ENCODE assay signal across 34 cellular contexts in the genomic region with DNA sequence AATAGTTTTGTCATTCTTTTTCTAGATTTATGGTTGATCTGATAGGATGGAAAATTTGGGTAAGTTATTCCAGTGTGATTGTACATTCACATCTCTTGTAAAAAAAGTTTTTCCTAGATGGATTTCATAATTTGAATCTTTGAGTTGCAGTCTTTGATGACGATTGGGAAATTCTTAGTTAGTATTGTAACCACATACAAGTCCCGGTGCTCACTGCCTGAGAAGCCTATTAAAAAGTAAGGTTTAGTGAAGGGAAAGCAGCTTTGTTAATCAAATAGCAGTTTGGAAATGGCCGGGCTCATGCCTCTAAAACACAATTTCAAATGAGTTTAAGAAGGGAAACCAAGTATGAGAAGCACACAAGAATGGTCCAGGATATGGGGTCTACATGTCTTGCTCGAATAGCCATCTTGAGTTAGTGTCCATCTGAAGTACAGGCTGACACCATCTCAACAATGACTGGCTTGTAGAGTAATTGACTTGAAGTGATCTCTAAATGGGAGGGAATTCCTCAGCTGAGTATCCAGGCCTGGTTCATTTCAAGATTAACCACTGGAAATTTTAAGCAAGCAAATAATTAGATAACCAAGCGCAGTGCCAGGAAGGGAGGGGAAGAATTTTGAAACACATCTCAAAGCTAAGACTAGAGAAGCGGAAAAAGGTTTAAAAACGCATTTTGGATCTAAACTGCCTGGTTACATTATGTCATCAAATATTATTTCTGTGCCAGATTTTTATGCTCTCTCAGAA.
A peak's percentile ranks its signal among the peaks of the same experiment; 100 is the strongest.
DNase-seq lines count a peak whose midpoint lies in the region; ATAC-seq, FAIRE-seq and TF ChIP-seq lines count a peak whose summit lies in the region.
"Had no signal": no experiment of that assay in that cellular context is flagged by ENCODE, and none has a peak within 500 bp of the region (broad histone marks: within the 10 kb centered on the region; RNA-seq: fewer than 3 reads in every experiment).

No MANE protein-coding gene starts in this region.

- H3K4me1 ChIP-seq in PC-9 (replicated peaks; ENCODE audit: insufficient read depth) (no peaks in the 10 kb centered on the region), mesodermal cell (ENCODE audit: control insufficient read depth, insufficient read depth, low read length, poor library complexity, severe bottlenecking) (no peaks in the 10 kb centered on the region)
- H3K4me1 ChIP-seq: esophagus muscularis mucosa, parathyroid adenoma, suprapubic skin, upper lobe of right lung had no signal

- H3K27ac ChIP-seq in PC-9 (no peak overlapping the region), mesodermal cell (ENCODE audit: low read depth, low read length, severe bottlenecking) (peak overlapping the region; percentile 7)
- H3K27ac ChIP-seq: esophagus muscularis mucosa, KMS-11, parathyroid adenoma, SK-N-MC, suprapubic skin, upper lobe of right lung, WERI-Rb-1 had no signal

- POLR2A ChIA-PET in PC-9 (lab: Charles Lee; ENCODE audit: unreplicated experiment), result no interaction called here
- POLR2A ChIA-PET in T-cell (lab: Charles Lee), result no interaction called here

- no TSS peak for BruUV-seq in PC-9 (replicated peaks; lab: Mats Ljungman, UMichigan)

- H3K9me2 ChIP-seq in PC-9 (ENCODE audit: insufficient read depth), result no peaks in the 10 kb centered on the region

- no peak for TF ChIP-seq CTCF in PC-9 (conservative IDR thresholded peaks at IDR 0.05)
- no peak for TF ChIP-seq CTCF in fibroblast of pulmonary artery (IDR thresholded peaks at IDR 0.05; ENCODE audit: low read length, missing control alignments)

- FAIRE-seq in RCC 7860 (lab: Jason Lieb, UNC) (no peak), frontal cortex (lab: Jason Lieb, UNC) (no peak)
- FAIRE-seq: bronchial epithelial cell, GM19239, keratinocyte had no signal

- no peaks in the 10 kb centered on the region for H3F3A ChIP-seq in PC-9 (ENCODE audit: insufficient read depth, low read depth)

- H3K4me3 Mint-ChIP-seq in T-cell, result no peak overlapping the region
- H3K4me3 Mint-ChIP-seq: activated naive CD4-positive, alpha-beta T cell treated with anti-CD3 and anti-CD28 coated beads for 36 hours; H9; neural crest cell had no signal

- H3K27ac Mint-ChIP-seq in T-cell, result no peak overlapping the region
- H3K27ac Mint-ChIP-seq: activated naive CD4-positive, alpha-beta T cell treated with anti-CD3 and anti-CD28 coated beads for 36 hours; H9 had no signal

- H3K4me3 ChIP-seq in PC-9 (no peak overlapping the region), fibroblast of pulmonary artery (replicated peaks; ENCODE audit: low read depth, low read length) (no peak overlapping the region), mesodermal cell (ENCODE audit: extremely low read depth, insufficient read depth, low read length, poor library complexity, severe bottlenecking) (no peak overlapping the region)
- H3K4me3 ChIP-seq: esophagus muscularis mucosa, lung, SK-N-MC, suprapubic skin, upper lobe of right lung had no signal

- H3K36me3 Mint-ChIP-seq in T-cell, result no peaks in the 10 kb centered on the region

- DNase-seq in AG20443 (ENCODE audit: low spot score) (peak; percentile 11), PC-9 (no peak), fibroblast of pulmonary artery (ENCODE audit: low read depth) (peak; percentile 20), RCC 7860 (ENCODE audit: low spot score) (no peak), T-cell (no peak), HuH-7.5 (ENCODE audit: low spot score) (no peak), frontal cortex (ENCODE audit: low spot score in 2 of 2) (no peak)
- DNase-seq: activated naive CD4-positive, alpha-beta T cell treated with anti-CD3 and anti-CD28 coated beads for 36 hours; amygdala; C1 segment of cervical spinal cord; COR-L47; DMS53; GDM1; H9; NCI-H1417; NCI-H2029 treated with DMSO at 0.1 percent for 48 hours; NCI-H2227 treated with DMSO at 0.1 percent for 48 hours; NCI-H774; RPMI8226; stimulated activated naive CD4-positive, alpha-beta T cell; T-helper 2 cell; upper lobe of right lung; WERI-Rb-1 had no signal

- no peaks in the 10 kb centered on the region for H4K20me1 ChIP-seq in PC-9 (ENCODE audit: insufficient read depth)

- H3K79me2 ChIP-seq in PC-9 (ENCODE audit: low read depth), result no peaks in the 10 kb centered on the region
- H3K79me2 ChIP-seq: parathyroid adenoma had no signal

- CTCF ChIA-PET in PC-9 (lab: Charles Lee) (no interaction called here), T-cell (lab: Charles Lee) (no interaction called here)

- WGBS in mesodermal cell (ENCODE audit: insufficient coverage in 2 of 2), 2 experiments, result 78 to 92% methylated on average over 4 to 5 of the region's 7 CpGs

- intact Hi-C loops in PC-9 (cut with micrococcal nuclease; ENCODE audit: unreplicated experiment), result no loop called here

- H3K4me1 Mint-ChIP-seq in T-cell, result no peaks in the 10 kb centered on the region
- H3K4me1 Mint-ChIP-seq: H9, neural crest cell had no signal

- H3K36me3 ChIP-seq in PC-9 (ENCODE audit: low read depth) (no peaks in the 10 kb centered on the region), mesodermal cell (ENCODE audit: control insufficient read depth, insufficient read depth, low read length) (no peaks in the 10 kb centered on the region)
- H3K36me3 ChIP-seq: esophagus muscularis mucosa, suprapubic skin, upper lobe of right lung, WERI-Rb-1 had no signal

- 0 out of 2 replicates have a peak overlapping the region, but pooled peaks have one; percentile 48 for H2AFZ ChIP-seq in PC-9
- H2AFZ ChIP-seq: parathyroid adenoma had no signal

- peaks cover 4 to 27% (median 19%) of the 10 kb centered on the region in 3 donors for H3K9me3 Mint-ChIP-seq in T-cell
- H3K9me3 Mint-ChIP-seq: H9 had no signal

- H3K4me2 ChIP-seq in PC-9, result no peak overlapping the region
- H3K4me2 ChIP-seq: KMS-11 had no signal

- no peaks in the 10 kb centered on the region for H3K27me3 ChIP-seq in PC-9 (ENCODE audit: insufficient read depth, low read depth)
- H3K27me3 ChIP-seq: esophagus muscularis mucosa, suprapubic skin, upper lobe of right lung had no signal

- no peaks in the 10 kb centered on the region for H3K27me3 Mint-ChIP-seq in T-cell

- H3K9me3 ChIP-seq in PC-9 (ENCODE audit: insufficient read depth, low read depth), result no peaks in the 10 kb centered on the region
- H3K9me3 ChIP-seq in mesodermal cell (ENCODE audit: control insufficient read depth, low read length), result no peaks in the 10 kb centered on the region
- H3K9me3 ChIP-seq: esophagus muscularis mucosa, suprapubic skin, upper lobe of right lung had no signal

- no peak for ATAC-seq in T-cell (replicated peaks in 1 of 4)
- ATAC-seq: upper lobe of right lung had no signal

Comparison
In these comparisons a context has a peak if more than half of its experiments do, and no peak if none do; other contexts are left out.
1. DNase-seq: peak in AG20443 (single experiment) and fibroblast of pulmonary artery (single experiment); none in PC-9 (0 of 2), RCC 7860 (single experiment), T-cell (0 of 34), HuH-7.5 (single experiment) and frontal cortex (0 of 2).